ENCODE assay signal across 8 cellular contexts in genomic region chr6:68876792-68877493, GRCh38.
DNase-seq lines count a peak whose midpoint lies in the region; ATAC-seq and TF ChIP-seq lines count a peak whose summit lies in the region.

No MANE protein-coding gene starts in this region.

- no peak overlapping the region for H3K18ac ChIP-seq in mesendoderm (ENCODE audit: low read length)

- ATAC-seq in Right ventricle myocardium superior (ENCODE audit: poor library complexity) (no peak), GM21367 (IDR thresholded peaks at IDR 0.05; ENCODE audit: unreplicated experiment) (no peak), HG03139 (IDR thresholded peaks at IDR 0.05; ENCODE audit: unreplicated experiment) (no peak)

- no peaks in the 10 kb centered on the region for H3K4me1 ChIP-seq in left ventricle myocardium inferior
- no peaks in the 10 kb centered on the region for H3K4me1 ChIP-seq in mesendoderm (ENCODE audit: control insufficient read depth, low read depth, low read length)

- no peak overlapping the region for H3K4me2 ChIP-seq in mesendoderm (ENCODE audit: low read length)

- no peak overlapping the region for H2BK5ac ChIP-seq in mesendoderm (ENCODE audit: low read length)

- TF ChIP-seq CTCF in left ventricle myocardium inferior (IDR thresholded peaks at IDR 0.05; ENCODE audit: borderline replicate concordance) (peak; percentile 60), VCaP (conservative IDR thresholded peaks at IDR 0.05) (peak; percentile 71)

- no peak overlapping the region for H2AK5ac ChIP-seq in mesendoderm (ENCODE audit: low read length)

- H3K4me3 ChIP-seq in left ventricle myocardium inferior (no peak overlapping the region), mesendoderm (ENCODE audit: low read length) (no peak overlapping the region)

- H3K27me3 Mint-ChIP-seq in activated T-cell treated with anti-CD3 and anti-CD28 coated beads, Interleukin-2, amount 50 U/mL, for 24 hours = no peaks in the 10 kb centered on the region

- no peak overlapping the region for H3K9ac ChIP-seq in mesendoderm (ENCODE audit: low read length)

- no peak overlapping the region for H3K27ac Mint-ChIP-seq in activated T-cell treated with anti-CD3 and anti-CD28 coated beads, Interleukin-2, amount 50 U/mL, for 24 hours

- intact Hi-C loops in left ventricle myocardium inferior (cut with micrococcal nuclease) = no loop called here
- intact Hi-C loops in Right ventricle myocardium superior (cut with DNase I) = no loop called here

- no peaks in the 10 kb centered on the region for H3K27me3 ChIP-seq in left ventricle myocardium inferior (ENCODE audit: low read depth)
- H3K27me3 ChIP-seq in mesendoderm (ENCODE audit: insufficient read depth, low read length, poor library complexity) = no peaks in the 10 kb centered on the region

- H3K79me1 ChIP-seq in mesendoderm (ENCODE audit: low read length) = no peaks in the 10 kb centered on the region

- H3K56ac ChIP-seq in mesendoderm (ENCODE audit: low read length) = no peak overlapping the region

- WGBS in mesendoderm (ENCODE audit: extremely low coverage, insufficient coverage, low lambda C conversion rate) = 100% methylated on average over 1 of the region's 2 CpGs

- H3K23ac ChIP-seq in mesendoderm (ENCODE audit: low read length) = no peak overlapping the region

- no peak for DNase-seq in left ventricle myocardium inferior
- no peak for DNase-seq in Right ventricle myocardium superior
- DNase-seq in LHCN-M2 (ENCODE audit: low read depth) = peak; percentile 3
- DNase-seq in mesendoderm = peak; percentile 8
- DNase-seq in activated T-cell treated with anti-CD3 and anti-CD28 coated beads, Interleukin-2, amount 50 U/mL, for 24 hours = no peak

- no peaks in the 10 kb centered on the region for H3K9me3 ChIP-seq in left ventricle myocardium inferior (replicated peaks)

- no peak overlapping the region for H3K4ac ChIP-seq in mesendoderm (ENCODE audit: low read depth, low read length)

- no peak overlapping the region for H4K5ac ChIP-seq in mesendoderm (ENCODE audit: low read length)

- H3K9me3 Mint-ChIP-seq in activated T-cell treated with anti-CD3 and anti-CD28 coated beads, Interleukin-2, amount 50 U/mL, for 24 hours = no peaks in the 10 kb centered on the region

- no peaks in the 10 kb centered on the region for H3K36me3 ChIP-seq in left ventricle myocardium inferior
- no peaks in the 10 kb centered on the region for H3K36me3 ChIP-seq in mesendoderm (ENCODE audit: control insufficient read depth, insufficient read depth, low read length)

- no peaks in the 10 kb centered on the region for H3K4me1 Mint-ChIP-seq in activated T-cell treated with anti-CD3 and anti-CD28 coated beads, Interleukin-2, amount 50 U/mL, for 24 hours (ENCODE audit: low read depth)

- H2BK15ac ChIP-seq in mesendoderm (replicated peaks; ENCODE audit: low read depth) = no peak overlapping the region

- H4K8ac ChIP-seq in mesendoderm (ENCODE audit: low read depth, low read length) = no peak overlapping the region

- H3K4me3 Mint-ChIP-seq in activated T-cell treated with anti-CD3 and anti-CD28 coated beads, Interleukin-2, amount 50 U/mL, for 24 hours = no peak overlapping the region

- H3K79me2 ChIP-seq in mesendoderm (ENCODE audit: control insufficient read depth, insufficient read depth, low read length) = no peaks in the 10 kb centered on the region

- H3K36me3 Mint-ChIP-seq in activated T-cell treated with anti-CD3 and anti-CD28 coated beads, Interleukin-2, amount 50 U/mL, for 24 hours (ENCODE audit: low read depth) = no peaks in the 10 kb centered on the region

- no peak overlapping the region for H3K27ac ChIP-seq in left ventricle myocardium inferior (replicated peaks)
- no peak overlapping the region for H3K27ac ChIP-seq in VCaP
- H3K27ac ChIP-seq in mesendoderm (ENCODE audit: low read depth, low read length) = no peak overlapping the region

- H2BK120ac ChIP-seq in mesendoderm (ENCODE audit: low read depth, low read length) = no peak overlapping the region

Comparison
In these comparisons a context has a peak if more than half of its experiments do, and no peak if none do; other contexts are left out.
1. DNase-seq: peak in LHCN-M2 (single experiment) and mesendoderm (single experiment); none in left ventricle myocardium inferior (single experiment), Right ventricle myocardium superior (single experiment) and activated T-cell treated with anti-CD3 and anti-CD28 coated beads, Interleukin-2, amount 50 U/mL, for 24 hours (single experiment).